1 cellular context compared by ENCODE assay signal in the genomic region with DNA sequence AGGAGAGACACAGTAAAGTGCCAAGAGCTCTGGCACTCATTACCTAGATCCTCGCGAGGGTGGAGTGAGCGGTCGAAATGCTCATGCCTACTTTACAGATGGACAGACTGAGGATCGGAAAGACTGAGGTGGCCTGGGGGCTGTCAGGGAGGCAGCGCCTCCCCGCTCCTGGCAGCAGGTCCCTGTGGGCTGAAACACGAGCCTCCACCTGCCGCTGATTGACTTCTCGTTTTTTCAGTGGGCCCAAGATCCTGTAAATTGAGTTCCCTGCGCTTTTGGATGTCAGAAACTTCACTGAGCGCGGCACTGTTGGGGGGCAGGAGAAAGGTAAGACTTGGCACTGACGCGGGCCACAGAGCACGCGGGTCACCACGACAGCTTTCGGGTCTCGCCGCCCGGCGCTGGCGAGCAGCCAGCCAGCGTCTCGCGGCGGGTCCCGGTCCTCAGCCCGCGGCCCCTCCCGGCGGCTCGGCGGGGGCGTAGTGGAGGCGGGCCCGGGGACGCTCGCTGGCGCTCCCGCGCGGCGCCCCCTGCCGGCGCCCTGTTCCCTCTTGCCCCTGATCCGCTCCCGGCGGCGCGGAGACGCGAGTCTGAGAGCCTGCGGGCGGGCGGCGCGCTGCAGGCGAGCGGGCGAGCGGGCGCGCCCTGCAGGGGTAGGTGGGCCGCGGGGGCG.
A peak's percentile ranks its signal among the peaks of the same experiment; 100 is the strongest.
TF ChIP-seq lines count a peak whose summit lies in the region.

No MANE protein-coding gene starts in this region.

TF ChIP-seq in HEK293, 187 proteins besides CTCF, POLR2A, EP300 and RAD21 (continued from another document):
- TF ChIP-seq, protein P1, sequence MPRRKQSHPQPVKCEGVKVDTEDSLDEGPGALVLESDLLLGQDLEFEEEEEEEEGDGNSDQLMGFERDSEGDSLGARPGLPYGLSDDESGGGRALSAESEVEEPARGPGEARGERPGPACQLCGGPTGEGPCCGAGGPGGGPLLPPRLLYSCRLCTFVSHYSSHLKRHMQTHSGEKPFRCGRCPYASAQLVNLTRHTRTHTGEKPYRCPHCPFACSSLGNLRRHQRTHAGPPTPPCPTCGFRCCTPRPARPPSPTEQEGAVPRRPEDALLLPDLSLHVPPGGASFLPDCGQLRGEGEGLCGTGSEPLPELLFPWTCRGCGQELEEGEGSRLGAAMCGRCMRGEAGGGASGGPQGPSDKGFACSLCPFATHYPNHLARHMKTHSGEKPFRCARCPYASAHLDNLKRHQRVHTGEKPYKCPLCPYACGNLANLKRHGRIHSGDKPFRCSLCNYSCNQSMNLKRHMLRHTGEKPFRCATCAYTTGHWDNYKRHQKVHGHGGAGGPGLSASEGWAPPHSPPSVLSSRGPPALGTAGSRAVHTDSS (tag by site-specific recombination; IDR thresholded peaks at IDR 0.05): no peak
- TF ChIP-seq ZNF146 (tag by site-specific recombination; IDR thresholded peaks at IDR 0.05) (peak; percentile 21; the same call in 1 of the 2 replicates), ZEB2 (tag by site-specific recombination; IDR thresholded peaks at IDR 0.05) (peak; percentile 75), HOXD13 (CRISPR knock-in tag; IDR thresholded peaks at IDR 0.05; ENCODE audit: borderline replicate concordance) (no peak), ZNF837 (tag by site-specific recombination; IDR thresholded peaks at IDR 0.05) (no peak), ZNF24 (tag by site-specific recombination; IDR thresholded peaks at IDR 0.05) (peak; percentile 69; the same call in 1 of the 2 replicates), OSR2 (tag by site-specific recombination; IDR thresholded peaks at IDR 0.05) (peak; percentile 4; the same call in 1 of the 2 replicates), GLIS2 (tag by site-specific recombination; IDR thresholded peaks at IDR 0.05) (peak; percentile 51)
